ENCODE assay signal across 25 cellular contexts in genomic region chr6:31048090-31048489, GRCh38. TPM values are rescaled to one million over a fixed set of nuclear protein-coding genes. Genes with fewer than 3 reads are reported as not detected.
"Had no signal": no experiment of that assay in that cellular context is flagged by ENCODE, and none has a peak within 500 bp of the region (broad histone marks: within the 10 kb centered on the region; RNA-seq: fewer than 3 reads in every experiment).

No MANE protein-coding gene starts in this region.

- ATAC-seq: activated CD4-positive, CD25-positive, alpha-beta regulatory T cell treated with anti-CD3 and anti-CD28 coated beads, Interleukin-2, amount 50 U/mL, for 24 hours; activated CD8-positive, alpha-beta T cell treated with anti-CD3 and anti-CD28 coated beads, Interleukin-2, amount 10 ng/mL, durations not matched to agents 7 days and 5 days; activated T-cell treated with anti-CD3 and anti-CD28 coated beads, Interleukin-2, amount 50 U/mL, for 4 hours; body of pancreas; effector memory CD8-positive, alpha-beta T cell; gastroesophageal sphincter; heart right ventricle; naive thymus-derived CD4-positive, alpha-beta T cell had no signal

- H3K36me3 Mint-ChIP-seq: immature natural killer cell, neural progenitor cell had no signal

- H3K4me1 Mint-ChIP-seq: immature natural killer cell had no signal

- H3K9me3 ChIP-seq: body of pancreas, gastroesophageal sphincter, heart right ventricle, ovary had no signal

- H3K27me3 ChIP-seq: body of pancreas, neural progenitor cell, ovary had no signal

- H3K27ac Mint-ChIP-seq: activated CD4-positive, alpha-beta T cell treated with anti-CD3 and anti-CD28 coated beads, Interleukin-2, amount 10 ng/mL, durations not matched to agents 7 days and 5 days; activated CD8-positive, alpha-beta T cell treated with anti-CD3 and anti-CD28 coated beads, Interleukin-2, amount 10 ng/mL, durations not matched to agents 7 days and 5 days; activated naive CD4-positive, alpha-beta T cell treated with anti-CD3 and anti-CD28 coated beads for 36 hours; effector memory CD8-positive, alpha-beta T cell; immature natural killer cell; naive thymus-derived CD4-positive, alpha-beta T cell; neural progenitor cell had no signal

- H3K27ac ChIP-seq: body of pancreas, gastroesophageal sphincter, heart right ventricle, neural progenitor cell, ovary had no signal

- H3K36me3 ChIP-seq: gastroesophageal sphincter, heart right ventricle, neural progenitor cell, ovary had no signal

- H3K4me3 Mint-ChIP-seq: activated CD4-positive, alpha-beta T cell treated with anti-CD3 and anti-CD28 coated beads, Interleukin-2, amount 10 ng/mL, durations not matched to agents 7 days and 5 days; activated CD8-positive, alpha-beta T cell treated with anti-CD3 and anti-CD28 coated beads, Interleukin-2, amount 10 ng/mL, durations not matched to agents 7 days and 5 days; activated naive CD4-positive, alpha-beta T cell treated with anti-CD3 and anti-CD28 coated beads for 36 hours; activated T-cell treated with anti-CD3 and anti-CD28 coated beads, Interleukin-2, amount 50 U/mL, for 4 hours; effector memory CD8-positive, alpha-beta T cell; immature natural killer cell; naive thymus-derived CD4-positive, alpha-beta T cell; neural progenitor cell had no signal

- H3K9me3 Mint-ChIP-seq: activated CD4-positive, alpha-beta T cell treated with anti-CD3 and anti-CD28 coated beads, Interleukin-2, amount 10 ng/mL, durations not matched to agents 7 days and 5 days; activated naive CD4-positive, alpha-beta T cell treated with anti-CD3 and anti-CD28 coated beads for 36 hours; activated T-cell treated with anti-CD3 and anti-CD28 coated beads, Interleukin-2, amount 50 U/mL, for 4 hours; effector memory CD8-positive, alpha-beta T cell; immature natural killer cell; naive thymus-derived CD4-positive, alpha-beta T cell had no signal

- H3K4me3 ChIP-seq: body of pancreas, gastroesophageal sphincter, heart right ventricle, neural progenitor cell, ovary had no signal

- H3K4me1 ChIP-seq: body of pancreas had no signal

- DNase-seq: activated CD4-positive, alpha-beta T cell treated with anti-CD3 and anti-CD28 coated beads, Interleukin-2, amount 10 ng/mL, durations not matched to agents 7 days and 5 days; activated CD8-positive, alpha-beta T cell treated with anti-CD3 and anti-CD28 coated beads, Interleukin-2, amount 10 ng/mL, durations not matched to agents 7 days and 5 days; activated naive CD4-positive, alpha-beta T cell treated with anti-CD3 and anti-CD28 coated beads for 36 hours; activated T-cell treated with anti-CD3 and anti-CD28 coated beads, Interleukin-2, amount 50 U/mL, for 4 hours; body of pancreas; caudate nucleus; effector memory CD8-positive, alpha-beta T cell; heart right ventricle; immature natural killer cell; kidney glomerular epithelial cell; mesenchymal stem cell; naive thymus-derived CD4-positive, alpha-beta T cell; ovary; stimulated activated CD8-positive, alpha-beta memory T cell treated with anti-CD3 and anti-CD28 coated beads, Interleukin-4, amount 100 ng/mL, for 48 hours; stimulated activated naive CD4-positive, alpha-beta T cell; T-helper 1 cell; T-helper 9 cell had no signal

RNA-seq across cellular contexts. Expression of gene MUC22, which starts 37.8 kb away (rescaled TPM):
- total RNA-seq: activated CD4-positive, alpha-beta T cell treated with anti-CD3 and anti-CD28 coated beads, Interleukin-2, amount 10 ng/mL, durations not matched to agents 7 days and 5 days; activated CD8-positive, alpha-beta T cell treated with anti-CD3 and anti-CD28 coated beads, Interleukin-2, amount 10 ng/mL, durations not matched to agents 7 days and 5 days; activated naive CD4-positive, alpha-beta T cell treated with anti-CD3 and anti-CD28 coated beads for 36 hours; activated T-cell treated with anti-CD3 and anti-CD28 coated beads, Interleukin-2, amount 50 U/mL, for 4 hours; body of pancreas; dermis microvascular lymphatic vessel endothelial cell; liver; mucosa of gallbladder; naive thymus-derived CD4-positive, alpha-beta T cell; ovary; pulmonary artery endothelial cell; ureter had no signal
- polyA plus RNA-seq: immature natural killer cell; liver; naive thymus-derived CD4-positive, alpha-beta T cell; ovary had no signal
